In the genomic region with DNA sequence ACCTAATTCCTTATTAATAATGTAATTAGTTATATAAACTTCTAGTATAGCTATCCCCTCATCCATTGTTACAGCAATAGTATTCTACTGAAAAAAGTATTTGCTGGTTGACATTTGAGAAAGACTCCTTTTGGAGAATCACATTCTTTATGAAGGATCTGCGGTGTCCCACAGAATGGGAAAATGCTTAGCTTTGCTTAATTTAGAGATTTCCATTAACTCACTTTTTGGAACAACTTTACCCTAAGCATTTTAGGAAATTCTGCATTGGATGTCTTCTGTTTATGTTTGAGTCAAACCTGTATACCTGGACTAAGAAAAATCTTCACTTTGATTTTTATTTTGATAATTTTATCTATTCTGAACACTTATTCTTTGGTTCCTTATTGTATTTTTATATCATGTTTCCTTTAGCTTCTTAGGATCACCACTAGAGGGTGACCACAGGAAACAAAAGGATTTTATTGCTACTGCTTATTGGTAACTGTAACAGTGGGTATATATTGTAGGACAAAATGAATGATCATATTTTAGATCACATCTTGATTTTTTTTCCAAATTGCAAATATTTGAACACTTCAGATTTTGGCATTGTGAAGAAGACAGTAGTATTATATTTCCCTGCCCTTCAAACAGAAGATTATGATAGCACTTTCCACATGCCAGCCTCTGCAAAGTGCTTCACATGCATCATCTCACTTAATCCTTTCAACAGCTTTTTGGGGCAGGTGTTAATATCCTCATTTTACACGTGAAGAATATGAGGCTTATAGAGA, we compare ENCODE assay signal across 8 cellular contexts.
A peak's percentile ranks its signal among the peaks of the same experiment; 100 is the strongest.
DNase-seq lines count a peak whose midpoint lies in the region; ATAC-seq and TF ChIP-seq lines count a peak whose summit lies in the region.

No MANE protein-coding gene starts in this region.

- no peaks in the 10 kb centered on the region for H3K9me3 Mint-ChIP-seq in chondrocyte (ENCODE audit: low read depth)
- H3K9me3 Mint-ChIP-seq in nephron, result no peaks in the 10 kb centered on the region

- H3K27me3 Mint-ChIP-seq in chondrocyte (ENCODE audit: low read depth) (no peaks in the 10 kb centered on the region), nephron (ENCODE audit: low read depth) (no peaks in the 10 kb centered on the region)

- peak; percentile 65 for TF ChIP-seq CTCF in LNCaP clone FGC (IDR thresholded peaks at IDR 0.05; ENCODE audit: control insufficient read depth, extremely low read depth, insufficient read depth)
- TF ChIP-seq CTCF in chondrocyte (IDR thresholded peaks at IDR 0.05), result peak; percentile 86
- peak; percentile 57 to 70 (median 58) for TF ChIP-seq CTCF in nephron (IDR thresholded peaks at IDR 0.05; ENCODE audit: unreplicated experiment in 3 of 3)

- peaks cover 3% of the 10 kb centered on the region for H3K4me1 Mint-ChIP-seq in chondrocyte (ENCODE audit: low read depth)
- H3K4me1 Mint-ChIP-seq in nephron, result peaks cover 4% of the 10 kb centered on the region

- DNase-seq in G401 (ENCODE audit: low spot score) (peak; percentile 26), LNCaP clone FGC (ENCODE audit: low read depth) (no peak), chondrocyte (ENCODE audit: low spot score) (no peak)

- in situ Hi-C loops in G401 (cut with HindIII; ENCODE audit: low sequenced_read_pairs), result no loop called here

- H3K4me3 Mint-ChIP-seq in chondrocyte (ENCODE audit: unreplicated experiment), result no peak overlapping the region
- H3K4me3 Mint-ChIP-seq in nephron, result no peak overlapping the region

- H3K36me3 Mint-ChIP-seq in chondrocyte (ENCODE audit: low read depth) (peaks cover 12% of the 10 kb centered on the region), nephron (ENCODE audit: low read depth) (peaks cover 55% of the 10 kb centered on the region)

- H3K27ac Mint-ChIP-seq in chondrocyte (ENCODE audit: unreplicated experiment) (no peak overlapping the region), nephron (no peak overlapping the region)

- H3K4me3 ChIP-seq in LNCaP clone FGC (ENCODE audit: low read depth, low read length), result no peak overlapping the region

- ATAC-seq in HG02642 (IDR thresholded peaks at IDR 0.05; ENCODE audit: poor library complexity, unreplicated experiment) (no peak), HG02763 (IDR thresholded peaks at IDR 0.05; ENCODE audit: unreplicated experiment) (no peak), GM19035 (IDR thresholded peaks at IDR 0.05; ENCODE audit: unreplicated experiment) (no peak), GM19023 (IDR thresholded peaks at IDR 0.05; ENCODE audit: unreplicated experiment) (no peak)
